Comparison of ENCODE assay signal across 8 cellular contexts in genomic region chr13:26872444-26873173, GRCh38.
DNase-seq lines count a peak whose midpoint lies in the region; ATAC-seq and TF ChIP-seq lines count a peak whose summit lies in the region.

No MANE protein-coding gene starts in this region.

- H3K4me3 ChIP-seq in stomach = no peak overlapping the region

- intact Hi-C loops in stomach (cut with DNase I; ENCODE audit: low total_unique reads) = no loop called here

- DNase-seq in NCI-H2196 (lab: John Stamatoyannopoulos, UW; ENCODE audit: unreplicated experiment) (peak; percentile 36), NCI-H2196 treated with DMSO at 0.1 percent for 48 hours (lab: John Stamatoyannopoulos, UW; ENCODE audit: unreplicated experiment) (no peak), NCI-H1694 (lab: John Stamatoyannopoulos, UW) (peak; percentile 71), myocyte (ENCODE audit: low read depth) (peak; percentile 35), stomach (peak; percentile 29)
- peak; percentile 8 to 13 for DNase-seq in activated CD4-positive, alpha-beta T cell treated with anti-CD3 and anti-CD28 coated beads for 4 hours
- DNase-seq in effector CD8-positive, alpha-beta T cell (lab: John Stamatoyannopoulos, UW) = peak; percentile 10

- H3K4me1 ChIP-seq in stomach = no peaks in the 10 kb centered on the region

- TF ChIP-seq EP300 in stomach (IDR thresholded peaks at IDR 0.05) = no peak

- 43 to 51% (median 49%) methylated on average over 23 of the region's 23 CpGs for WGBS in stomach, 5 donors

- no peak for TF ChIP-seq POLR2A in stomach (IDR thresholded peaks at IDR 0.05)

- H3K36me3 ChIP-seq in stomach = no peaks in the 10 kb centered on the region

- no peak overlapping the region for H3K27ac ChIP-seq in stomach

- H3K27me3 ChIP-seq in stomach = peaks cover 0 to 31% (median 0%) of the 10 kb centered on the region in 3 donors

- H3K9me3 ChIP-seq in stomach = peaks cover 0 to 23% (median 17%) of the 10 kb centered on the region in 4 donors

- ATAC-seq in HG03175 (IDR thresholded peaks at IDR 0.05; ENCODE audit: unreplicated experiment) = no peak

- peak in 5 of 7 experiments; percentile 5 to 34 (median 13) for TF ChIP-seq CTCF in stomach (IDR thresholded peaks at IDR 0.05)
